Comparison of ENCODE assay signal across 9 cellular contexts in the genomic region with DNA sequence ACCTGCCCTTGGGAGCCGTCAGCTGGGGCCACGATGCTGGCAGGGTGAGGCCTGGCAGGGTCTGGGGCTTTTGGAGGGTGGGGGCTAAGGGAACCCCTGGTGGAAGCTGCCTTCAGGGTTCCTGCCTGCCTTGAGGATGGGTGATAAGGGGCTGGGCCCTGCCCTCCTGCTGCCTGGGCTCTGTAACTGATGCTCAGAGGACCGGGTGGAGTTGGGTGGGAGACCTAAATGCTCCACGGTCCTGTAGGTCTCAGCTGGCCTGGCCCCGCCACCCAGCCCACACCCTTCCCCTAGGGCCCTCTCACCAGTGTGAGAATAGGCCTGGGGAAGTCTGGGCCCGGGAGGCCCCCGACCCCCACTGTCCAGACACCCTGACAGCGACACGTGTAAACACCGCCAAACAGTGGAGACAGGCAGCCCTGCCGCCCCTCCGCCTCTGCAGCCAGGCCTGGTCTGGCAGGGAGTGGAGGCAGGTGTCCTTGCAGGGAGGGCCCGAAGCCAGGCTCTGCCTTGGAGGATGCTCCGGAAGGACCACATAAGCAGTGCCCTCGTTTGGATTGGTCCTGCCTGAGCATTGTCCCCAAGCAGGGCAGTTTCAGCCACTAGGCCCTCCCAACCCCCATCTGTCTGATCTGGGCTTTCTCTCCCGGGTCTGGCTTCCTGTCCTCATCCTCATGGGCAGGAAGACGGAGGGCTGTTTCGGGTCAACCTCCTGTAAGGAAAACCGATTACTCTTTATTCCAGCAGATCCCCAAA. TPM values are rescaled to one million over a fixed set of nuclear protein-coding genes. Genes with fewer than 3 reads are reported as not detected.
A peak's percentile ranks its signal among the peaks of the same experiment; 100 is the strongest.
DNase-seq lines count a peak whose midpoint lies in the region; ATAC-seq and TF ChIP-seq lines count a peak whose summit lies in the region.
"Had no signal": no experiment of that assay in that cellular context is flagged by ENCODE, and none has a peak within 500 bp of the region (broad histone marks: within the 10 kb centered on the region; RNA-seq: fewer than 3 reads in every experiment).

No MANE protein-coding gene starts in this region.

- peak overlapping the region; percentile 84 for H2AK5ac ChIP-seq in mesenchymal stem cell (ENCODE audit: low read length, severe bottlenecking)

- H4K91ac ChIP-seq in mesenchymal stem cell (ENCODE audit: low read length): peak overlapping the region; percentile 99

- peak overlapping the region; percentile 97 for H2BK120ac ChIP-seq in mesenchymal stem cell (ENCODE audit: low read depth, low read length)

- POLR2A ChIA-PET in activated CD4-positive, alpha-beta memory T cell treated with anti-CD3 and anti-CD28 coated beads for 36 hours (lab: Charles Lee): no interaction called here
- POLR2A ChIA-PET in activated CD4-positive, alpha-beta memory T cell treated with anti-CD3 and anti-CD28 coated beads, Interleukin-2, amount 10 ng/mL, durations not matched to agents 7 days and 5 days (lab: Charles Lee): no interaction called here

- intact Hi-C loops in activated CD4-positive, alpha-beta memory T cell treated with anti-CD3 and anti-CD28 coated beads for 36 hours (cut with micrococcal nuclease): no loop called here
- intact Hi-C loops in transverse colon (cut with DNase I; ENCODE audit: low total_unique reads): no loop called here

- H3K27me3 Mint-ChIP-seq in activated CD4-positive, alpha-beta memory T cell treated with anti-CD3 and anti-CD28 coated beads for 36 hours: peaks cover 53% of the 10 kb centered on the region
- H3K27me3 Mint-ChIP-seq in activated CD4-positive, alpha-beta memory T cell treated with anti-CD3 and anti-CD28 coated beads, Interleukin-2, amount 10 ng/mL, durations not matched to agents 7 days and 5 days: peaks cover 56% of the 10 kb centered on the region

- H3K14ac ChIP-seq in mesenchymal stem cell (ENCODE audit: low read length in 2 of 2): peak overlapping the region in 1 of 2 experiments; percentile 76

- peaks cover 49% of the 10 kb centered on the region for H3K4me1 ChIP-seq in mesenchymal stem cell (ENCODE audit: control insufficient read depth, insufficient read depth, low read depth, low read length)
- H3K4me1 ChIP-seq in transverse colon: peaks cover 29 to 56% (median 51%) of the 10 kb centered on the region in 4 donors

- peak overlapping the region; percentile 78 for H2BK15ac ChIP-seq in mesenchymal stem cell (ENCODE audit: low read depth, poor library complexity, severe bottlenecking)

- H3K18ac ChIP-seq in mesenchymal stem cell (ENCODE audit: low read depth in 1 of 2, low read length in 2 of 2): peak overlapping the region; percentile 79 to 97

- H3K36me3 ChIP-seq in mesenchymal stem cell (ENCODE audit: control insufficient read depth in 1 of 2, insufficient read depth in 2 of 2, low read depth in 1 of 2, low read length in 2 of 2) (peaks cover 0 to 11% of the 10 kb centered on the region in 2 experiments), transverse colon (no peaks in the 10 kb centered on the region)

- no peak for DNase-seq in activated CD4-positive, alpha-beta memory T cell treated with anti-CD3 and anti-CD28 coated beads for 36 hours
- no peak for DNase-seq in activated CD4-positive, alpha-beta memory T cell treated with anti-CD3 and anti-CD28 coated beads, Interleukin-2, amount 10 ng/mL, durations not matched to agents 7 days and 5 days
- peak; percentile 97 for DNase-seq in cerebellar cortex (ENCODE audit: low spot score)
- peak; percentile 67 for DNase-seq in mesenchymal stem cell
- no peak for DNase-seq in transverse colon
- DNase-seq in GM19238 (ENCODE audit: insufficient read length, low spot score): no peak
- DNase-seq in ureter (ENCODE audit: low spot score): no peak
- DNase-seq: CD4-positive, CD25-positive, alpha-beta regulatory T cell had no signal

- H4K8ac ChIP-seq in mesenchymal stem cell (ENCODE audit: low read length): peak overlapping the region; percentile 99

- WGBS in mesenchymal stem cell: 15% methylated on average over 17 of the region's 19 CpGs
- WGBS in transverse colon (ENCODE audit: low coverage in 1 of 2), 2 donors: 0 to 49% methylated on average over 1 to 19 of the region's 19 CpGs

- H3K27ac ChIP-seq in mesenchymal stem cell (ENCODE audit: low read length, poor library complexity, severe bottlenecking): no peak overlapping the region
- peak overlapping the region; percentile 90 to 98 (median 93) for H3K27ac ChIP-seq in transverse colon

- peak overlapping the region in 1 of 2 experiments; percentile 66 for H3K23ac ChIP-seq in mesenchymal stem cell (ENCODE audit: low read length in 2 of 2)

- peak overlapping the region; percentile 72 to 99 for H3K4ac ChIP-seq in mesenchymal stem cell (ENCODE audit: low read depth in 1 of 2, low read length in 2 of 2)

- peaks cover 3% of the 10 kb centered on the region for H3K4me1 Mint-ChIP-seq in activated CD4-positive, alpha-beta memory T cell treated with anti-CD3 and anti-CD28 coated beads for 36 hours (ENCODE audit: low read depth)
- no peaks in the 10 kb centered on the region for H3K4me1 Mint-ChIP-seq in activated CD4-positive, alpha-beta memory T cell treated with anti-CD3 and anti-CD28 coated beads, Interleukin-2, amount 10 ng/mL, durations not matched to agents 7 days and 5 days

- no peaks in the 10 kb centered on the region for H3K27me3 ChIP-seq in mesenchymal stem cell (ENCODE audit: control insufficient read depth in 1 of 2, insufficient read depth in 1 of 2, low read length in 2 of 2)
- H3K27me3 ChIP-seq in transverse colon: peaks cover 4% of the 10 kb centered on the region

- H3K4me3 ChIP-seq in mesenchymal stem cell (ENCODE audit: insufficient read depth in 1 of 2, low read depth in 1 of 2, low read length in 2 of 2): peak overlapping the region; percentile 11 to 82
- H3K4me3 ChIP-seq in transverse colon: no peak overlapping the region

- H3K9ac ChIP-seq in mesenchymal stem cell (ENCODE audit: low read length): peak overlapping the region; percentile 95

- peak overlapping the region; percentile 46 for H3K4me3 Mint-ChIP-seq in activated CD4-positive, alpha-beta memory T cell treated with anti-CD3 and anti-CD28 coated beads for 36 hours
- no peak overlapping the region for H3K4me3 Mint-ChIP-seq in activated CD4-positive, alpha-beta memory T cell treated with anti-CD3 and anti-CD28 coated beads, Interleukin-2, amount 10 ng/mL, durations not matched to agents 7 days and 5 days

- peak overlapping the region; percentile 28 for H3K27ac Mint-ChIP-seq in activated CD4-positive, alpha-beta memory T cell treated with anti-CD3 and anti-CD28 coated beads for 36 hours
- H3K27ac Mint-ChIP-seq in activated CD4-positive, alpha-beta memory T cell treated with anti-CD3 and anti-CD28 coated beads, Interleukin-2, amount 10 ng/mL, durations not matched to agents 7 days and 5 days: no peak overlapping the region
- H3K27ac Mint-ChIP-seq: CD4-positive, CD25-positive, alpha-beta regulatory T cell had no signal

- ATAC-seq in HG02840 (IDR thresholded peaks at IDR 0.05; ENCODE audit: low FRiP score, unreplicated experiment): no peak

- H3K36me3 Mint-ChIP-seq in activated CD4-positive, alpha-beta memory T cell treated with anti-CD3 and anti-CD28 coated beads for 36 hours: no peaks in the 10 kb centered on the region
- no peaks in the 10 kb centered on the region for H3K36me3 Mint-ChIP-seq in activated CD4-positive, alpha-beta memory T cell treated with anti-CD3 and anti-CD28 coated beads, Interleukin-2, amount 10 ng/mL, durations not matched to agents 7 days and 5 days (ENCODE audit: low read depth)
- H3K36me3 Mint-ChIP-seq: CD4-positive, CD25-positive, alpha-beta regulatory T cell had no signal

- TF ChIP-seq EP300 in transverse colon (IDR thresholded peaks at IDR 0.05; ENCODE audit: low read depth): no peak

- CTCF ChIA-PET in activated CD4-positive, alpha-beta memory T cell treated with anti-CD3 and anti-CD28 coated beads for 36 hours (lab: Charles Lee): no interaction called here
- CTCF ChIA-PET in activated CD4-positive, alpha-beta memory T cell treated with anti-CD3 and anti-CD28 coated beads, Interleukin-2, amount 10 ng/mL, durations not matched to agents 7 days and 5 days (lab: Charles Lee): no interaction called here

- peaks cover 24% of the 10 kb centered on the region for H3K79me1 ChIP-seq in mesenchymal stem cell (replicated peaks; ENCODE audit: low read length, poor library complexity, severe bottlenecking)

- H2BK5ac ChIP-seq in mesenchymal stem cell (ENCODE audit: low read depth, low read length, poor library complexity, severe bottlenecking): no peak overlapping the region

- H2BK12ac ChIP-seq in mesenchymal stem cell (ENCODE audit: low read length in 2 of 2): peak overlapping the region; percentile 91 to 97

- in situ Hi-C loops in transverse colon (cut with MboI; ENCODE audit: low pct_ligation_motif_present in 1 of 4, low pct_unique_long_range_greater_than_20kb in 1 of 4, low sequenced_read_pairs in 3 of 4): loop anchor here in 1 of 4 donors (25.0 kb wide), 2 partner anchors 99 to 101 kb away; a partner anchor contains a TSS

- H3K4me2 ChIP-seq in mesenchymal stem cell (ENCODE audit: low read length, poor library complexity, severe bottlenecking): no peak overlapping the region

- TF ChIP-seq POLR2A in transverse colon (IDR thresholded peaks at IDR 0.05): no peak

- H2AFZ ChIP-seq in mesenchymal stem cell (ENCODE audit: low read depth, low read length): no peak overlapping the region

- TF ChIP-seq CTCF in transverse colon (IDR thresholded peaks at IDR 0.05): no peak

- no peaks in the 10 kb centered on the region for H3K9me3 ChIP-seq in mesenchymal stem cell (ENCODE audit: control insufficient read depth, low read length)
- H3K9me3 ChIP-seq in transverse colon: no peaks in the 10 kb centered on the region

- H3K9me3 Mint-ChIP-seq in activated CD4-positive, alpha-beta memory T cell treated with anti-CD3 and anti-CD28 coated beads for 36 hours: no peaks in the 10 kb centered on the region
- H3K9me3 Mint-ChIP-seq in activated CD4-positive, alpha-beta memory T cell treated with anti-CD3 and anti-CD28 coated beads, Interleukin-2, amount 10 ng/mL, durations not matched to agents 7 days and 5 days: no peaks in the 10 kb centered on the region
- H3K9me3 Mint-ChIP-seq: CD4-positive, CD25-positive, alpha-beta regulatory T cell had no signal

RNA-seq across cellular contexts. Expression of a gene that starts 6.5 kb away (rescaled TPM):
- under 1 TPM in 1 of 2 experiments, not detected in 1; 0.10 TPM for total RNA-seq in activated CD4-positive, alpha-beta memory T cell treated with anti-CD3 and anti-CD28 coated beads for 36 hours
- under 1 TPM; 0.15 to 0.18 TPM for total RNA-seq in activated CD4-positive, alpha-beta memory T cell treated with anti-CD3 and anti-CD28 coated beads, Interleukin-2, amount 10 ng/mL, durations not matched to agents 7 days and 5 days
- 8.3 TPM for polyA plus RNA-seq in mesenchymal stem cell (2013, experiment 1 of 2)
- polyA plus RNA-seq in mesenchymal stem cell (2013, experiment 2 of 2): 8.6 TPM
- total RNA-seq in transverse colon (100 to 1,000 TPM in 1 of 4 donors, 10 to 100 TPM in 2, 1 to 10 TPM in 1; 8.7 to 133 (median 12.4) TPM), ureter (23.7 TPM)
- polyA plus RNA-seq: CD4-positive, CD25-positive, alpha-beta regulatory T cell had no signal

Comparison
In these comparisons a context has a peak if more than half of its experiments do, and no peak if none do; other contexts are left out.
1. DNase-seq: peak in cerebellar cortex (single experiment) and mesenchymal stem cell (single experiment); none in activated CD4-positive, alpha-beta memory T cell treated with anti-CD3 and anti-CD28 coated beads for 36 hours (single experiment), activated CD4-positive, alpha-beta memory T cell treated with anti-CD3 and anti-CD28 coated beads, Interleukin-2, amount 10 ng/mL, durations not matched to agents 7 days and 5 days (single experiment), transverse colon (single experiment), GM19238 (single experiment) and ureter (single experiment).
2. H3K4me3 ChIP-seq: peak in mesenchymal stem cell (2 of 2); none in transverse colon (0 of 4).
3. RNA of a gene that starts 6.5 kb away (total RNA-seq): 23.7 TPM in ureter (single experiment) and 8.7 to 133 TPM in transverse colon; 0.15 to 0.18 TPM in activated CD4-positive, alpha-beta memory T cell treated with anti-CD3 and anti-CD28 coated beads, Interleukin-2, amount 10 ng/mL, durations not matched to agents 7 days and 5 days and 0.10 TPM in activated CD4-positive, alpha-beta memory T cell treated with anti-CD3 and anti-CD28 coated beads for 36 hours; every median in the first group is over 4 times any median in the second.